1 cellular context compared by ENCODE assay signal in genomic region chr5:1386274-1386717, GRCh38.
TF ChIP-seq lines count a peak whose summit lies in the region.

No MANE protein-coding gene starts in this region.

TF ChIP-seq in HepG2, 621 proteins besides CTCF, POLR2A, EP300 and RAD21 (continues in another document):
- TF ChIP-seq YEATS4 (CRISPR knock-in tag; IDR thresholded peaks at IDR 0.05; ENCODE audit: borderline replicate concordance): no peak
- no peak for TF ChIP-seq ATRX (CRISPR knock-in tag; IDR thresholded peaks at IDR 0.05; ENCODE audit: borderline replicate concordance)
- no peak for TF ChIP-seq THAP11 (CRISPR knock-in tag; IDR thresholded peaks at IDR 0.05)
- TF ChIP-seq SETDB1 (CRISPR knock-in tag; IDR thresholded peaks at IDR 0.05; ENCODE audit: borderline replicate concordance): no peak
- no peak for TF ChIP-seq ZNF572 (CRISPR knock-in tag; IDR thresholded peaks at IDR 0.05)
- TF ChIP-seq ZNF235 (CRISPR knock-in tag; IDR thresholded peaks at IDR 0.05; ENCODE audit: borderline replicate concordance): no peak
- TF ChIP-seq RBM22 (optimal IDR thresholded peaks at IDR 0.05; ENCODE audit: low read length): no peak
- TF ChIP-seq XBP1 (CRISPR knock-in tag; IDR thresholded peaks at IDR 0.05): no peak
- TF ChIP-seq ZNF503 (CRISPR knock-in tag; IDR thresholded peaks at IDR 0.05): no peak
- no peak for TF ChIP-seq ZNF280B (CRISPR knock-in tag; IDR thresholded peaks at IDR 0.05; ENCODE audit: borderline replicate concordance)
- no peak for TF ChIP-seq CENPT (CRISPR knock-in tag; IDR thresholded peaks at IDR 0.05; ENCODE audit: low read depth)
- 0 out of 2 replicates have a peak, but pooled peaks have one; percentile 0 for TF ChIP-seq FOSL1 (CRISPR knock-in tag; IDR thresholded peaks at IDR 0.05; ENCODE audit: borderline replicate concordance)
- no peak for TF ChIP-seq ZNF260 (CRISPR knock-in tag; IDR thresholded peaks at IDR 0.05; ENCODE audit: borderline replicate concordance, low read depth)
- TF ChIP-seq BCLAF1 (IDR thresholded peaks at IDR 0.05): no peak
- TF ChIP-seq ZNF562 (CRISPR knock-in tag; IDR thresholded peaks at IDR 0.05; ENCODE audit: borderline replicate concordance): no peak
- no peak for TF ChIP-seq DZIP1 (CRISPR knock-in tag; IDR thresholded peaks at IDR 0.05)
- TF ChIP-seq SKIL (CRISPR knock-in tag; IDR thresholded peaks at IDR 0.05; ENCODE audit: borderline replicate concordance): 0 out of 2 replicates have a peak, but pooled peaks have one; percentile 11
- no peak for TF ChIP-seq ZNF142 (CRISPR knock-in tag; IDR thresholded peaks at IDR 0.05)
- TF ChIP-seq MTA1 (CRISPR knock-in tag; IDR thresholded peaks at IDR 0.05; ENCODE audit: borderline replicate concordance): no peak
- TF ChIP-seq HDAC1 (CRISPR knock-in tag; IDR thresholded peaks at IDR 0.05): no peak
- TF ChIP-seq PHB2 (IDR thresholded peaks at IDR 0.05; ENCODE audit: partially characterized antibody): no peak
- no peak for TF ChIP-seq ZNF180 (CRISPR knock-in tag; IDR thresholded peaks at IDR 0.05; ENCODE audit: borderline replicate concordance, low read depth)
- TF ChIP-seq DMAP1 (CRISPR knock-in tag; IDR thresholded peaks at IDR 0.05): no peak
- no peak for TF ChIP-seq THAP7 (CRISPR knock-in tag; IDR thresholded peaks at IDR 0.05)
- TF ChIP-seq NCOA2 (CRISPR knock-in tag; IDR thresholded peaks at IDR 0.05): no peak
- TF ChIP-seq HDAC6 (IDR thresholded peaks at IDR 0.05; ENCODE audit: low read depth, low read length): no peak
- TF ChIP-seq SP2 (CRISPR knock-in tag; IDR thresholded peaks at IDR 0.05): no peak
- peak; percentile 29; the same call in 1 of the 2 replicates for TF ChIP-seq ZNF777 (CRISPR knock-in tag; IDR thresholded peaks at IDR 0.05)
- TF ChIP-seq HES4 (CRISPR knock-in tag; IDR thresholded peaks at IDR 0.05; ENCODE audit: borderline replicate concordance): no peak
- TF ChIP-seq CAMTA2 (CRISPR knock-in tag; IDR thresholded peaks at IDR 0.05; ENCODE audit: borderline replicate concordance): no peak
- TF ChIP-seq ZNF784 (CRISPR knock-in tag; IDR thresholded peaks at IDR 0.05; ENCODE audit: borderline replicate concordance): no peak
- TF ChIP-seq ZFY (CRISPR knock-in tag; IDR thresholded peaks at IDR 0.05): no peak
- no peak for TF ChIP-seq MLX (CRISPR knock-in tag; IDR thresholded peaks at IDR 0.05)
- TF ChIP-seq ZNF567 (CRISPR knock-in tag; IDR thresholded peaks at IDR 0.05; ENCODE audit: borderline replicate concordance): no peak
- TF ChIP-seq ZNF564 (CRISPR knock-in tag; IDR thresholded peaks at IDR 0.05): no peak
- TF ChIP-seq SMAD1 (CRISPR knock-in tag; IDR thresholded peaks at IDR 0.05; ENCODE audit: borderline replicate concordance, low read depth): no peak
